ENCODE assay signal across 1 cellular context in genomic region chr17:7234100-7235012, GRCh38.
TF ChIP-seq lines count a peak whose summit lies in the region.

Gene DVL2 (minus strand): TSS chr17:7234517. CDS start chr17:7234262, 255 bp downstream.

TF ChIP-seq in K562, 482 proteins besides CTCF, POLR2A, EP300 and RAD21 (continued from another document and continues in another):
- TF ChIP-seq, protein P1, sequence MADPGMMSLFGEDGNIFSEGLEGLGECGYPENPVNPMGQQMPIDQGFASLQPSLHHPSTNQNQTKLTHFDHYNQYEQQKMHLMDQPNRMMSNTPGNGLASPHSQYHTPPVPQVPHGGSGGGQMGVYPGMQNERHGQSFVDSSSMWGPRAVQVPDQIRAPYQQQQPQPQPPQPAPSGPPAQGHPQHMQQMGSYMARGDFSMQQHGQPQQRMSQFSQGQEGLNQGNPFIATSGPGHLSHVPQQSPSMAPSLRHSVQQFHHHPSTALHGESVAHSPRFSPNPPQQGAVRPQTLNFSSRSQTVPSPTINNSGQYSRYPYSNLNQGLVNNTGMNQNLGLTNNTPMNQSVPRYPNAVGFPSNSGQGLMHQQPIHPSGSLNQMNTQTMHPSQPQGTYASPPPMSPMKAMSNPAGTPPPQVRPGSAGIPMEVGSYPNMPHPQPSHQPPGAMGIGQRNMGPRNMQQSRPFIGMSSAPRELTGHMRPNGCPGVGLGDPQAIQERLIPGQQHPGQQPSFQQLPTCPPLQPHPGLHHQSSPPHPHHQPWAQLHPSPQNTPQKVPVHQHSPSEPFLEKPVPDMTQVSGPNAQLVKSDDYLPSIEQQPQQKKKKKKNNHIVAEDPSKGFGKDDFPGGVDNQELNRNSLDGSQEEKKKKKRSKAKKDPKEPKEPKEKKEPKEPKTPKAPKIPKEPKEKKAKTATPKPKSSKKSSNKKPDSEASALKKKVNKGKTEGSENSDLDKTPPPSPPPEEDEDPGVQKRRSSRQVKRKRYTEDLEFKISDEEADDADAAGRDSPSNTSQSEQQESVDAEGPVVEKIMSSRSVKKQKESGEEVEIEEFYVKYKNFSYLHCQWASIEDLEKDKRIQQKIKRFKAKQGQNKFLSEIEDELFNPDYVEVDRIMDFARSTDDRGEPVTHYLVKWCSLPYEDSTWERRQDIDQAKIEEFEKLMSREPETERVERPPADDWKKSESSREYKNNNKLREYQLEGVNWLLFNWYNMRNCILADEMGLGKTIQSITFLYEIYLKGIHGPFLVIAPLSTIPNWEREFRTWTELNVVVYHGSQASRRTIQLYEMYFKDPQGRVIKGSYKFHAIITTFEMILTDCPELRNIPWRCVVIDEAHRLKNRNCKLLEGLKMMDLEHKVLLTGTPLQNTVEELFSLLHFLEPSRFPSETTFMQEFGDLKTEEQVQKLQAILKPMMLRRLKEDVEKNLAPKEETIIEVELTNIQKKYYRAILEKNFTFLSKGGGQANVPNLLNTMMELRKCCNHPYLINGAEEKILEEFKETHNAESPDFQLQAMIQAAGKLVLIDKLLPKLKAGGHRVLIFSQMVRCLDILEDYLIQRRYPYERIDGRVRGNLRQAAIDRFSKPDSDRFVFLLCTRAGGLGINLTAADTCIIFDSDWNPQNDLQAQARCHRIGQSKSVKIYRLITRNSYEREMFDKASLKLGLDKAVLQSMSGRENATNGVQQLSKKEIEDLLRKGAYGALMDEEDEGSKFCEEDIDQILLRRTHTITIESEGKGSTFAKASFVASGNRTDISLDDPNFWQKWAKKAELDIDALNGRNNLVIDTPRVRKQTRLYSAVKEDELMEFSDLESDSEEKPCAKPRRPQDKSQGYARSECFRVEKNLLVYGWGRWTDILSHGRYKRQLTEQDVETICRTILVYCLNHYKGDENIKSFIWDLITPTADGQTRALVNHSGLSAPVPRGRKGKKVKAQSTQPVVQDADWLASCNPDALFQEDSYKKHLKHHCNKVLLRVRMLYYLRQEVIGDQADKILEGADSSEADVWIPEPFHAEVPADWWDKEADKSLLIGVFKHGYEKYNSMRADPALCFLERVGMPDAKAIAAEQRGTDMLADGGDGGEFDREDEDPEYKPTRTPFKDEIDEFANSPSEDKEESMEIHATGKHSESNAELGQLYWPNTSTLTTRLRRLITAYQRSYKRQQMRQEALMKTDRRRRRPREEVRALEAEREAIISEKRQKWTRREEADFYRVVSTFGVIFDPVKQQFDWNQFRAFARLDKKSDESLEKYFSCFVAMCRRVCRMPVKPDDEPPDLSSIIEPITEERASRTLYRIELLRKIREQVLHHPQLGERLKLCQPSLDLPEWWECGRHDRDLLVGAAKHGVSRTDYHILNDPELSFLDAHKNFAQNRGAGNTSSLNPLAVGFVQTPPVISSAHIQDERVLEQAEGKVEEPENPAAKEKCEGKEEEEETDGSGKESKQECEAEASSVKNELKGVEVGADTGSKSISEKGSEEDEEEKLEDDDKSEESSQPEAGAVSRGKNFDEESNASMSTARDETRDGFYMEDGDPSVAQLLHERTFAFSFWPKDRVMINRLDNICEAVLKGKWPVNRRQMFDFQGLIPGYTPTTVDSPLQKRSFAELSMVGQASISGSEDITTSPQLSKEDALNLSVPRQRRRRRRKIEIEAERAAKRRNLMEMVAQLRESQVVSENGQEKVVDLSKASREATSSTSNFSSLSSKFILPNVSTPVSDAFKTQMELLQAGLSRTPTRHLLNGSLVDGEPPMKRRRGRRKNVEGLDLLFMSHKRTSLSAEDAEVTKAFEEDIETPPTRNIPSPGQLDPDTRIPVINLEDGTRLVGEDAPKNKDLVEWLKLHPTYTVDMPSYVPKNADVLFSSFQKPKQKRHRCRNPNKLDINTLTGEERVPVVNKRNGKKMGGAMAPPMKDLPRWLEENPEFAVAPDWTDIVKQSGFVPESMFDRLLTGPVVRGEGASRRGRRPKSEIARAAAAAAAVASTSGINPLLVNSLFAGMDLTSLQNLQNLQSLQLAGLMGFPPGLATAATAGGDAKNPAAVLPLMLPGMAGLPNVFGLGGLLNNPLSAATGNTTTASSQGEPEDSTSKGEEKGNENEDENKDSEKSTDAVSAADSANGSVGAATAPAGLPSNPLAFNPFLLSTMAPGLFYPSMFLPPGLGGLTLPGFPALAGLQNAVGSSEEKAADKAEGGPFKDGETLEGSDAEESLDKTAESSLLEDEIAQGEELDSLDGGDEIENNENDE (IDR thresholded peaks at IDR 0.05; ENCODE audit: low read depth, low read length): no peak
- TF ChIP-seq ZNF644 (tag; IDR thresholded peaks at IDR 0.05; ENCODE audit: low read depth): no peak
- no peak for TF ChIP-seq ZNF347 (CRISPR knock-in tag; IDR thresholded peaks at IDR 0.05; ENCODE audit: low read depth)
- no peak for TF ChIP-seq ZBTB12 (CRISPR knock-in tag; IDR thresholded peaks at IDR 0.05)
- no peak for TF ChIP-seq SAFB2 (IDR thresholded peaks at IDR 0.05; ENCODE audit: borderline replicate concordance, low read depth, low read length, severe bottlenecking)
- no peak for TF ChIP-seq TAF15 (IDR thresholded peaks at IDR 0.05; ENCODE audit: low read depth, low read length)
- peak; percentile 63; the same call in 1 of the 2 replicates for TF ChIP-seq KAT7 (CRISPR knock-in tag; IDR thresholded peaks at IDR 0.05; ENCODE audit: borderline replicate concordance)
- TF ChIP-seq ZNF655 (CRISPR knock-in tag; IDR thresholded peaks at IDR 0.05): peak; percentile 37; the same call in 1 of the 2 replicates
- TF ChIP-seq ZNF76 (CRISPR knock-in tag; IDR thresholded peaks at IDR 0.05; ENCODE audit: borderline replicate concordance): peak; percentile 13; the same call in 1 of the 2 replicates
- TF ChIP-seq, protein P2, sequence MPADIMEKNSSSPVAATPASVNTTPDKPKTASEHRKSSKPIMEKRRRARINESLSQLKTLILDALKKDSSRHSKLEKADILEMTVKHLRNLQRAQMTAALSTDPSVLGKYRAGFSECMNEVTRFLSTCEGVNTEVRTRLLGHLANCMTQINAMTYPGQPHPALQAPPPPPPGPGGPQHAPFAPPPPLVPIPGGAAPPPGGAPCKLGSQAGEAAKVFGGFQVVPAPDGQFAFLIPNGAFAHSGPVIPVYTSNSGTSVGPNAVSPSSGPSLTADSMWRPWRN (IDR thresholded peaks at IDR 0.05; ENCODE audit: low read depth): no peak
- no peak for TF ChIP-seq ZNF764 (CRISPR knock-in tag; IDR thresholded peaks at IDR 0.05; ENCODE audit: low read depth)
- TF ChIP-seq ZZZ3 (IDR thresholded peaks at IDR 0.05): no peak
- peak; percentile 74; the same call in 1 of the 2 replicates for TF ChIP-seq HIVEP1 (CRISPR knock-in tag; IDR thresholded peaks at IDR 0.05)
- TF ChIP-seq, protein P3, sequence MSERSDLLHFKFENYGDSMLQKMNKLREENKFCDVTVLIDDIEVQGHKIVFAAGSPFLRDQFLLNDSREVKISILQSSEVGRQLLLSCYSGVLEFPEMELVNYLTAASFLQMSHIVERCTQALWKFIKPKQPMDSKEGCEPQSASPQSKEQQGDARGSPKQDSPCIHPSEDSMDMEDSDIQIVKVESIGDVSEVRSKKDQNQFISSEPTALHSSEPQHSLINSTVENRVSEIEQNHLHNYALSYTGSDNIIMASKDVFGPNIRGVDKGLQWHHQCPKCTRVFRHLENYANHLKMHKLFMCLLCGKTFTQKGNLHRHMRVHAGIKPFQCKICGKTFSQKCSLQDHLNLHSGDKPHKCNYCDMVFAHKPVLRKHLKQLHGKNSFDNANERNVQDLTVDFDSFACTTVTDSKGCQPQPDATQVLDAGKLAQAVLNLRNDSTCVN (CRISPR knock-in tag; IDR thresholded peaks at IDR 0.05): peak; percentile 90
- TF ChIP-seq DNMT1 (IDR thresholded peaks at IDR 0.05): peak; percentile 26; the same call in 1 of the 2 replicates
- no peak for TF ChIP-seq SP2 (IDR thresholded peaks at IDR 0.05; ENCODE audit: extremely low read depth, low read depth, low read length, poor library complexity, severe bottlenecking)
- no peak for TF ChIP-seq ILK (tag; IDR thresholded peaks at IDR 0.05; ENCODE audit: borderline replicate concordance, low read depth)
- TF ChIP-seq GABPB2 (CRISPR knock-in tag; conservative IDR thresholded peaks at IDR 0.05): no peak
- peak; percentile 33; the same call in 1 of the 2 replicates for TF ChIP-seq CAMTA2 (CRISPR knock-in tag; conservative IDR thresholded peaks at IDR 0.05)
- peak; percentile 66; the same call in 1 of the 2 replicates for TF ChIP-seq SIN3B (IDR thresholded peaks at IDR 0.05; ENCODE audit: low read depth)
- TF ChIP-seq ZNF717 (CRISPR knock-in tag; IDR thresholded peaks at IDR 0.05): 0 out of 2 replicates have a peak, but pooled peaks have one; percentile 30
- no peak for TF ChIP-seq CEBPB (tag; IDR thresholded peaks at IDR 0.05)
- peak; percentile 33 for TF ChIP-seq FUS (optimal IDR thresholded peaks at IDR 0.05; ENCODE audit: low read depth, low read length)
- TF ChIP-seq POLR2H (tag; IDR thresholded peaks at IDR 0.05; ENCODE audit: low read depth): peak; percentile 71
- peak; percentile 67; the same call in 1 of the 2 replicates for TF ChIP-seq ZFP1 (CRISPR knock-in tag; IDR thresholded peaks at IDR 0.05)
- TF ChIP-seq XRCC4 (IDR thresholded peaks at IDR 0.05; ENCODE audit: extremely low read depth, insufficient read depth, insufficient read length): no peak
- 0 out of 2 replicates have a peak, but pooled peaks have one; percentile 41 for TF ChIP-seq E2F3 (CRISPR knock-in tag; IDR thresholded peaks at IDR 0.05)
- TF ChIP-seq, protein P4, sequence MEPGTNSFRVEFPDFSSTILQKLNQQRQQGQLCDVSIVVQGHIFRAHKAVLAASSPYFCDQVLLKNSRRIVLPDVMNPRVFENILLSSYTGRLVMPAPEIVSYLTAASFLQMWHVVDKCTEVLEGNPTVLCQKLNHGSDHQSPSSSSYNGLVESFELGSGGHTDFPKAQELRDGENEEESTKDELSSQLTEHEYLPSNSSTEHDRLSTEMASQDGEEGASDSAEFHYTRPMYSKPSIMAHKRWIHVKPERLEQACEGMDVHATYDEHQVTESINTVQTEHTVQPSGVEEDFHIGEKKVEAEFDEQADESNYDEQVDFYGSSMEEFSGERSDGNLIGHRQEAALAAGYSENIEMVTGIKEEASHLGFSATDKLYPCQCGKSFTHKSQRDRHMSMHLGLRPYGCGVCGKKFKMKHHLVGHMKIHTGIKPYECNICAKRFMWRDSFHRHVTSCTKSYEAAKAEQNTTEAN (CRISPR knock-in tag; IDR thresholded peaks at IDR 0.05): no peak
- no peak for TF ChIP-seq PPARD (CRISPR knock-in tag; IDR thresholded peaks at IDR 0.05)
- TF ChIP-seq ZNF780A (CRISPR knock-in tag; IDR thresholded peaks at IDR 0.05): no peak
- no peak for TF ChIP-seq ZFP36 (IDR thresholded peaks at IDR 0.05; ENCODE audit: low read depth, low read length, partially characterized antibody)
- peak; percentile 81 for TF ChIP-seq SP1 (CRISPR knock-in tag; IDR thresholded peaks at IDR 0.05)
- TF ChIP-seq, protein P5, sequence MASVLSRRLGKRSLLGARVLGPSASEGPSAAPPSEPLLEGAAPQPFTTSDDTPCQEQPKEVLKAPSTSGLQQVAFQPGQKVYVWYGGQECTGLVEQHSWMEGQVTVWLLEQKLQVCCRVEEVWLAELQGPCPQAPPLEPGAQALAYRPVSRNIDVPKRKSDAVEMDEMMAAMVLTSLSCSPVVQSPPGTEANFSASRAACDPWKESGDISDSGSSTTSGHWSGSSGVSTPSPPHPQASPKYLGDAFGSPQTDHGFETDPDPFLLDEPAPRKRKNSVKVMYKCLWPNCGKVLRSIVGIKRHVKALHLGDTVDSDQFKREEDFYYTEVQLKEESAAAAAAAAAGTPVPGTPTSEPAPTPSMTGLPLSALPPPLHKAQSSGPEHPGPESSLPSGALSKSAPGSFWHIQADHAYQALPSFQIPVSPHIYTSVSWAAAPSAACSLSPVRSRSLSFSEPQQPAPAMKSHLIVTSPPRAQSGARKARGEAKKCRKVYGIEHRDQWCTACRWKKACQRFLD (CRISPR knock-in tag; IDR thresholded peaks at IDR 0.05): peak; percentile 56
- no peak for TF ChIP-seq MEF2D (tag; conservative IDR thresholded peaks at IDR 0.05; ENCODE audit: low read depth)
- TF ChIP-seq SMAD4 (CRISPR knock-in tag; conservative IDR thresholded peaks at IDR 0.05): peak; percentile 87
- TF ChIP-seq, protein P6, sequence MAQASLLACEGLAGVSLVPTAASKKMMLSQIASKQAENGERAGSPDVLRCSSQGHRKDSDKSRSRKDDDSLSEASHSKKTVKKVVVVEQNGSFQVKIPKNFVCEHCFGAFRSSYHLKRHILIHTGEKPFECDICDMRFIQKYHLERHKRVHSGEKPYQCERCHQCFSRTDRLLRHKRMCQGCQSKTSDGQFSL (CRISPR knock-in tag; IDR thresholded peaks at IDR 0.05): no peak
- TF ChIP-seq, protein P6 (tag; IDR thresholded peaks at IDR 0.05): 0 out of 4 replicates have a peak, but pooled peaks of 1 of the 2 experiments have one; percentile 36
- TF ChIP-seq CREM (IDR thresholded peaks at IDR 0.05; ENCODE audit: low read depth): peak; percentile 69
- TF ChIP-seq CREB3L1 (IDR thresholded peaks at IDR 0.05; ENCODE audit: borderline replicate concordance, low read depth): no peak
- no peak for TF ChIP-seq NFYB (IDR thresholded peaks at IDR 0.05; ENCODE audit: extremely low read depth, insufficient read length)
